ENCODE assay signal across 14 cellular contexts in the genomic region with DNA sequence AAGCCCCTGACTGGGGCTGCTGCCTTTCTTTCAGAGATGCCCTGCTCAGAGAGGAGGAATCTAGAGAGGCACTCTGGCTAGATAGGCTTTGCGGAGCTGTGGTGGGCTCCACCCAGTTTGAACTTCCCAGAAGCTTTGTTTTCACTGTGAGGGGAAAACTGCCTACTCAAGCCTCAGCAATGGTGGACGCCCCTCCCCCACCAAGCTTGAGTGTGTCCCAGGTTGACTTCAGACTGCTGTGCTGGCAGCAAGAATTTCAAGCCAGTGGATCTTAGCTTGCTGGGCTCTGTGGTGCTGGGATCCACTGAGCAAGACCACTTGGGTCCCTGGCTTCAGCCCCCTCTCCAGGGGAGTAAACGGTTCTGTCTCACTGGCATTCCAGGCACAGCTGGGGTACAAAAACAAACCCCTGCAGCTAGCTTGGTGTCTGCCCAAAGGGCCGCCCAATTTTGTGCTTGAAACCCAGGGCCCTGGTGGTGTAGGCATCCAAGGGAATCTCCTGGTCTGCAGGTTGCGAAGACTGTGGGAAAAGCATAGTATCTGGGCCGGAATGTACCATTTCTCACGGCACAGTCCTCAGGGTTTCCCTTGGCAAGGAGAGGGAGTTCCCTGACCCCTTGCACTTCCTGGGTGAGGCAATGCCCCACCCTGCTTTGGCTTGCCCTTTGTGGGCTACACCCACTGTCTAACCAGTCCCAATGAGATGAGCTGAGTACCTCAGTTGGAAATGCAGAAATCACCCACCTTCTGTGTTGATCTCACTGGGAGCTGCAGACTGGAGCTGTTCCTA. TPM values are rescaled to one million over a fixed set of nuclear protein-coding genes. Genes with fewer than 3 reads are reported as not detected.
A peak's percentile ranks its signal among the peaks of the same experiment; 100 is the strongest.
DNase-seq lines count a peak whose midpoint lies in the region; ATAC-seq and TF ChIP-seq lines count a peak whose summit lies in the region.
"Not testable (repeated sequence)": the region's sequence is repeated elsewhere in the genome, so short reads cannot be mapped to it uniquely, and the experiment has no call there.
"Had no signal": no experiment of that assay in that cellular context is flagged by ENCODE, and none has a peak within 500 bp of the region (broad histone marks: within the 10 kb centered on the region; RNA-seq: fewer than 3 reads in every experiment).

No MANE protein-coding gene starts in this region.

- not testable (repeated sequence) for H3K9ac ChIP-seq in colonic mucosa (ENCODE audit: low read depth in 2 of 2, low read length in 2 of 2); mesendoderm (ENCODE audit: low read length)

- CTCF ChIA-PET in Calu3 (lab: Charles Lee): not testable (repeated sequence)

- H4K5ac ChIP-seq in mesendoderm (ENCODE audit: low read length): not testable (repeated sequence)

- H2BK5ac ChIP-seq in mesendoderm (ENCODE audit: low read length): not testable (repeated sequence)

- not testable (repeated sequence) for H3K79me1 ChIP-seq in mesendoderm (ENCODE audit: low read length)

- H4K8ac ChIP-seq in mesendoderm (ENCODE audit: low read depth, low read length): not testable (repeated sequence)

- not testable (repeated sequence) for H2AK5ac ChIP-seq in mesendoderm (ENCODE audit: low read length)

- no CpG with 5 or more reads among the region's 7 CpGs for WGBS in mesendoderm (ENCODE audit: extremely low coverage, insufficient coverage, low lambda C conversion rate)

- H2BK120ac ChIP-seq in mesendoderm (ENCODE audit: low read depth, low read length): not testable (repeated sequence)

- H3K27me3 Mint-ChIP-seq in Calu3 (ENCODE audit: unreplicated experiment): not testable (repeated sequence)

- H3K4me3 ChIP-seq in Peyer's patch; colonic mucosa; fibroblast of pulmonary artery (replicated peaks; ENCODE audit: low read depth, low read length); mesendoderm (ENCODE audit: low read length); upper lobe of right lung: not testable (repeated sequence)

- not testable (repeated sequence) for H3K36me3 ChIP-seq in Peyer's patch; colonic mucosa; mesendoderm (ENCODE audit: control insufficient read depth, insufficient read depth, low read length); upper lobe of right lung

- H3K4me1 Mint-ChIP-seq in Calu3 (ENCODE audit: low read depth, unreplicated experiment): peaks cover 23% of the 10 kb centered on the region

- BruUV-seq in Calu3 (replicated peaks; lab: Mats Ljungman, UMichigan): not testable (repeated sequence)

- H3K18ac ChIP-seq in mesendoderm (ENCODE audit: low read length): not testable (repeated sequence)

- H3K9me3 ChIP-seq in Peyer's patch, colonic mucosa, upper lobe of right lung: not testable (repeated sequence)

- H3K27ac ChIP-seq in Peyer's patch; colonic mucosa; mesendoderm (ENCODE audit: low read depth, low read length); upper lobe of right lung: not testable (repeated sequence)

- not testable (repeated sequence) for TF ChIP-seq CTCF in Calu3 (IDR thresholded peaks at IDR 0.05; ENCODE audit: unreplicated experiment); Peyer's patch (IDR thresholded peaks at IDR 0.05); colonic mucosa (IDR thresholded peaks at IDR 0.05); fibroblast of pulmonary artery (IDR thresholded peaks at IDR 0.05; ENCODE audit: low read length, missing control alignments); upper lobe of right lung (IDR thresholded peaks at IDR 0.05)

- H3K27me3 ChIP-seq in Peyer's patch; colonic mucosa; mesendoderm (ENCODE audit: insufficient read depth, low read length, poor library complexity); upper lobe of right lung: not testable (repeated sequence)

- DNase-seq in Calu3: peak; percentile 53
- DNase-seq in HT-29 (ENCODE audit: low spot score): peak; percentile 50
- peak in 2 of 3 donors; percentile 56 to 68 for DNase-seq in Peyer's patch
- peak; percentile 40 for DNase-seq in amniotic epithelial cell (ENCODE audit: low read depth)
- DNase-seq in colonic mucosa: peak; percentile 69
- DNase-seq in fibroblast of pulmonary artery (ENCODE audit: low read depth): peak; percentile 50
- DNase-seq in mesendoderm: peak; percentile 40
- not testable (repeated sequence) for DNase-seq in upper lobe of right lung

- H3K4me1 ChIP-seq in Peyer's patch; colonic mucosa; mesendoderm (ENCODE audit: control insufficient read depth, low read depth, low read length); upper lobe of right lung: not testable (repeated sequence)

- peak; percentile 29 for ATAC-seq in upper lobe of right lung

- H2BK15ac ChIP-seq in mesendoderm (replicated peaks; ENCODE audit: low read depth): not testable (repeated sequence)

- not testable (repeated sequence) for TF ChIP-seq POLR2A in Peyer's patch (IDR thresholded peaks at IDR 0.05)

- H3K4me3 Mint-ChIP-seq in Calu3 (ENCODE audit: low read depth, unreplicated experiment): not testable (repeated sequence)

- intact Hi-C loops in Calu3 (cut with micrococcal nuclease; ENCODE audit: unreplicated experiment); colonic mucosa (cut with DNase I); upper lobe of right lung (cut with DNase I): not testable (repeated sequence)

- not testable (repeated sequence) for H3K79me2 ChIP-seq in mesendoderm (ENCODE audit: control insufficient read depth, insufficient read depth, low read length)

- H3K27ac Mint-ChIP-seq in Calu3 (ENCODE audit: unreplicated experiment): not testable (repeated sequence)

- H3K9me3 Mint-ChIP-seq in Calu3 (ENCODE audit: low read depth, unreplicated experiment): peaks cover 13% of the 10 kb centered on the region

- H3K4ac ChIP-seq in mesendoderm (ENCODE audit: low read depth, low read length): not testable (repeated sequence)

- not testable (repeated sequence) for H3K56ac ChIP-seq in mesendoderm (ENCODE audit: low read length)

- H3K4me2 ChIP-seq in mesendoderm (ENCODE audit: low read length): not testable (repeated sequence)

- H3K23ac ChIP-seq in mesendoderm (ENCODE audit: low read length): not testable (repeated sequence)

- not testable (repeated sequence) for H3K36me3 Mint-ChIP-seq in Calu3 (ENCODE audit: insufficient read depth, unreplicated experiment)

RNA-seq across cellular contexts. Expression of a gene that starts 25.9 kb away (rescaled TPM):
- total RNA-seq in Calu3 (2022) (25.4 and 39.9 TPM in 2 replicates), Peyer's patch (10 to 100 TPM in 1 of 4 donors, 1 to 10 TPM in 2, not detected in 1; 4.0 to 14.0 (median 5.1) TPM), colonic mucosa (10 to 100 TPM; 11.5 to 43.5 TPM), upper lobe of right lung (4.9 TPM)
- total RNA-seq in HT-29 (2014; rRNA removed; shearing (Covaris generic)): 0.18 and 0.31 TPM in 2 replicates
- polyA plus RNA-seq in mesendoderm (2013, experiment 1 of 2): 0.13 TPM
- 0.20 TPM for polyA plus RNA-seq in mesendoderm (2013, experiment 2 of 2)
- total RNA-seq: G401, GM23248, M059J had no signal
- polyA plus RNA-seq: BJ, GM23248, IgD-negative memory B cell had no signal

RNA-seq across cellular contexts. Expression of a gene that starts 31.9 kb away (rescaled TPM):
- 2.4 and 3.2 TPM in 2 replicates for total RNA-seq in Calu3 (2022)
- total RNA-seq in HT-29 (2014; rRNA removed; shearing (Covaris generic)): not detected in 2 replicates
- not detected for total RNA-seq in Peyer's patch
- total RNA-seq in colonic mucosa: not detected
- 0.49 TPM for polyA plus RNA-seq in mesendoderm (2013, experiment 1 of 2)
- polyA plus RNA-seq in mesendoderm (2013, experiment 2 of 2): 0.52 TPM
- total RNA-seq in upper lobe of right lung: not detected
- total RNA-seq: CD4-positive, alpha-beta T cell; G401 had no signal
- polyA plus RNA-seq: BJ, IgD-negative memory B cell had no signal
